ENCODE assay signal across 23 cellular contexts in the genomic region with DNA sequence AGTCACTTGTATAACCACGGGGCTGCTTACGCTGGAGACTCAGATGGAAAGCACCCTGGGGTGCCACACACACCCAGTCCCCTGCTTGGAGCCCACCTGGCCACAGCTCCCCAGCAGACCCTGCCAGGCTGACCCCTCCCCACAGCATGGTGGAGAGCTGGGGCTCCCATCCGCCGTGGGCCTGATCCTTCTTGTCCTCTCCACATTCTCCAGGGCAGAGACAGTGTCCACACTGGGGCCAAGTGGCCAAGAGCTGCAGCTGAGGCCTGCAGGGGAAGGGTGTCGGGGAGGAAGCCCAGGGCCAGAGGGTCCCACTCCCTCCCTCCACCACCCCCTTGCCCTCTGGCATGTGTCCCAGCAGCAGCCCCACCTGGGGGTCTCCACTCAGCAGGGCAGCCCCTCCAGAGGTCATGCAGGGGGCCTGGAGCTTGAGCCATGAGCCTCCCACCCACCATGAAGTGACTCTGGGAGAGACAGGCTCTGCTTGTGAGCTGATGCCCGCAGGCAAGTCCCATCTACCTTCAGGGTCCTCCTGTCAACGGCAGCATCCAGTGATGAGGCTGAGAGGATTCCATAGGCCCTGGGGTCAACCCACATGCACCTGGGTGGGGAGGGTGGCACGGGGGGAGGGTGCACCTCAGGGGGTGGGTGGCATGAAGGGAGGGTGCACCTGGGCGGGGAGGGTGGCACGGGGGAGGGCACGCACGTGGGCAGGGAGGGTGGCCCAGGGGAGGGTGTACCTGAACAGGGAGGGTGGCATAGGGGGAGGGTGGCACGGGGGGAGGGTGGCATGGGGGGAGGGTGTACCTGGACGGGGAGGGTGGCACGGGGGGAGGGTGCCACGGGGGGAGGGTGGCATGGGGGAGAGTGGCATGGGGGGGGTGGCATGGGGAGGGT. TPM values are rescaled to one million over a fixed set of nuclear protein-coding genes. Genes with fewer than 3 reads are reported as not detected.
DNase-seq lines count a peak whose midpoint lies in the region; ATAC-seq, FAIRE-seq and TF ChIP-seq lines count a peak whose summit lies in the region.
"Had no signal": no experiment of that assay in that cellular context is flagged by ENCODE, and none has a peak within 500 bp of the region (broad histone marks: within the 10 kb centered on the region; RNA-seq: fewer than 3 reads in every experiment).

No MANE protein-coding gene starts in this region.

- intact Hi-C loops in HepG2 (cut with micrococcal nuclease; ENCODE audit: unreplicated experiment) (no loop called here), right lobe of liver (cut with DNase I) (loop anchor here (5.0 to 10.0 kb wide), 2 partner anchors 263 to 275 kb away; no protein-coding TSS in a partner anchor)

- WGBS in HepG2 (ENCODE audit: low lambda C conversion rate): 47% methylated on average over 12 of the region's 16 CpGs
- 78% methylated on average over 9 of the region's 16 CpGs for whole genome bisulfite sequencing in right lobe of liver (ENCODE audit: insufficient coverage, low coverage, low lambda C conversion rate, missing lambda C conversion rate)
- no CpG with 5 or more reads among the region's 16 CpGs for WGBS in neuronal stem cell (ENCODE audit: extremely low coverage in 2 of 2, insufficient read length in 2 of 2, insufficient replicate concordance in 1 of 2), 2 donors

- H2AFZ ChIP-seq in HepG2 (ENCODE audit: low read length) (no peak overlapping the region), neuronal stem cell (ENCODE audit: low read length) (no peak overlapping the region)

- no peaks in the 10 kb centered on the region for H4K20me1 ChIP-seq in HepG2 (ENCODE audit: insufficient read depth, low read length)
- H4K20me1 ChIP-seq: BLaER1 treated with 17β-estradiol and CSF1 and Interleukin-3, amounts not matched to agents 10 nM and 100 nM had no signal

- H2AK5ac ChIP-seq in neuronal stem cell (ENCODE audit: low read depth, low read length): peak overlapping the region; percentile 63

- H4K91ac ChIP-seq in neuronal stem cell (ENCODE audit: low read depth, low read length, poor library complexity): no peak overlapping the region

- peak overlapping the region; percentile 73 for H3K23ac ChIP-seq in neuronal stem cell (ENCODE audit: low read depth, low read length, poor library complexity)

- ATAC-seq in HepG2 (peak; percentile 11; the same call in 2 of the 3 replicates), right lobe of liver (no peak), GM18519 (IDR thresholded peaks at IDR 0.05; ENCODE audit: low FRiP score, unreplicated experiment) (no peak)
- ATAC-seq: A549, GM12878, HCT116 had no signal

- POLR2A ChIA-PET in HepG2 (lab: Yijun Ruan, JAX): no interaction called here

- H3K9me3 ChIP-seq in HepG2 (ENCODE audit: low read length): no peaks in the 10 kb centered on the region
- no peaks in the 10 kb centered on the region for H3K9me3 ChIP-seq in right lobe of liver
- H3K9me3 ChIP-seq in neuronal stem cell (replicated peaks in 1 of 2; ENCODE audit: control insufficient read depth in 2 of 2, insufficient read depth in 1 of 2, low read depth in 1 of 2, low read length in 2 of 2): peaks cover 3% of the 10 kb centered on the region in 2 donors
- H3K9me3 ChIP-seq: A549; BE2C; BLaER1 treated with 17β-estradiol and CSF1 and Interleukin-3, amounts not matched to agents 10 nM and 100 nM had no signal

- H3K4me3 ChIP-seq in HepG2 (replicated peaks in 1 of 3; ENCODE audit: insufficient read depth in 1 of 3, low read depth in 2 of 3, low read length in 3 of 3) (no peak overlapping the region), right lobe of liver (no peak overlapping the region), neuronal stem cell (ENCODE audit: low read length in 2 of 2) (no peak overlapping the region)
- H3K4me3 ChIP-seq: A549; BLaER1 treated with 17β-estradiol and CSF1 and Interleukin-3, amounts not matched to agents 10 nM and 100 nM; GM12878 had no signal

- FAIRE-seq in HepG2 (lab: Jason Lieb, UNC) (no peak), HTR-8/SVneo (lab: Jason Lieb, UNC) (no peak)
- FAIRE-seq: A549, D721Med, G401.6, GM12878, GM18507, H1 had no signal

- no peak overlapping the region for H3K4ac ChIP-seq in neuronal stem cell (ENCODE audit: low read length)

- TF ChIP-seq EP300 in HepG2 (IDR thresholded peaks at IDR 0.05; ENCODE audit: low read depth in 2 of 2, low read length in 2 of 2) (no peak), HepG2 (CRISPR knock-in tag; IDR thresholded peaks at IDR 0.05; ENCODE audit: borderline replicate concordance) (no peak)

- H2BK12ac ChIP-seq in neuronal stem cell (ENCODE audit: low read length): peak overlapping the region; percentile 41

- H2BK15ac ChIP-seq in neuronal stem cell (ENCODE audit: low read length): no peak overlapping the region

- H3K4me2 ChIP-seq in HepG2 (ENCODE audit: low read depth, low read length) (no peak overlapping the region), neuronal stem cell (ENCODE audit: insufficient read depth, low read length, poor library complexity, severe bottlenecking) (no peak overlapping the region)
- H3K4me2 ChIP-seq: A549 had no signal

- H3K27me3 ChIP-seq in HepG2 (ENCODE audit: control insufficient read depth in 1 of 2, insufficient read depth in 2 of 2, low read length in 2 of 2): peaks cover 0 to 23% of the 10 kb centered on the region in 2 experiments; a peak in 4 of 5 replicates
- no peaks in the 10 kb centered on the region for H3K27me3 ChIP-seq in right lobe of liver
- H3K27me3 ChIP-seq in neuronal stem cell (ENCODE audit: control insufficient read depth in 3 of 3, insufficient read depth in 3 of 3, low read depth in 1 of 3, low read length in 3 of 3): no peaks in the 10 kb centered on the region
- H3K27me3 ChIP-seq: BLaER1 treated with 17β-estradiol and CSF1 and Interleukin-3, amounts not matched to agents 10 nM and 100 nM had no signal

- TF ChIP-seq POLR2A in HepG2 (IDR thresholded peaks at IDR 0.05; ENCODE audit: insufficient read depth in 1 of 2, low read depth in 2 of 2, low read length in 2 of 2) (no peak), right lobe of liver (IDR thresholded peaks at IDR 0.05) (no peak)

- H2BK5ac ChIP-seq in neuronal stem cell (ENCODE audit: low read length): peak overlapping the region; percentile 46

- no peak overlapping the region for H2BK120ac ChIP-seq in neuronal stem cell (ENCODE audit: low read depth, low read length)

- H3K27ac ChIP-seq in HepG2 (ENCODE audit: extremely low read length, insufficient read depth, low read length) (no peak overlapping the region), right lobe of liver (no peak overlapping the region), neuronal stem cell (replicated peaks; ENCODE audit: low read length) (no peak overlapping the region)
- H3K27ac ChIP-seq: A549 had no signal

- in situ Hi-C loops in HepG2 (cut with HindIII; ENCODE audit: extremely low pct_ligation_motif_present, low pct_unique_long_range_greater_than_20kb): loop anchor here (5.0 kb wide), 1 partner anchor 275 kb away; no protein-coding TSS in a partner anchor

- H3K18ac ChIP-seq in neuronal stem cell (ENCODE audit: low read length): peak overlapping the region; percentile 92

- no peak for DNase-seq in HepG2 (ENCODE audit: low spot score)
- DNase-seq in right lobe of liver: no peak
- peak; percentile 68 for DNase-seq in HuH-7 (ENCODE audit: low spot score)
- DNase-seq in neuronal stem cell (ENCODE audit: low spot score): no peak
- DNase-seq in kidney glomerular epithelial cell (lab: John Stamatoyannopoulos, UW): no peak
- no peak for DNase-seq in HTR-8/SVneo (ENCODE audit: insufficient read length, low spot score)
- DNase-seq: 8988T; ACHN; AML-193; BE2C; CD4-positive, alpha-beta T cell; DMS 273 treated with DMSO at 0.1 percent for 48 hours; DND-41; H7 had no signal

- TF ChIP-seq CTCF in HepG2 (CRISPR knock-in tag; IDR thresholded peaks at IDR 0.05) (no peak), right lobe of liver (IDR thresholded peaks at IDR 0.05) (no peak)

- peak overlapping the region; percentile 71 for H3K14ac ChIP-seq in neuronal stem cell (ENCODE audit: low read length)

- H3K4me1 ChIP-seq in HepG2 (ENCODE audit: insufficient read depth, low read length): peaks cover 10% of the 10 kb centered on the region
- no peaks in the 10 kb centered on the region for H3K4me1 ChIP-seq in right lobe of liver
- H3K4me1 ChIP-seq in neuronal stem cell (ENCODE audit: control insufficient read depth in 2 of 2, insufficient read depth in 1 of 2, low read depth in 1 of 2, low read length in 2 of 2): peaks cover 0 to 2% of the 10 kb centered on the region in 2 donors
- H3K4me1 ChIP-seq: A549, BE2C had no signal

- H3K36me3 ChIP-seq in HepG2 (replicated peaks in 1 of 2; ENCODE audit: control insufficient read depth in 1 of 2, insufficient read depth in 2 of 2, low read length in 2 of 2): no peaks in the 10 kb centered on the region
- no peaks in the 10 kb centered on the region for H3K36me3 ChIP-seq in right lobe of liver
- no peaks in the 10 kb centered on the region for H3K36me3 ChIP-seq in neuronal stem cell (replicated peaks in 1 of 2; ENCODE audit: control insufficient read depth in 2 of 2, insufficient read depth in 2 of 2, low read length in 2 of 2)
- H3K36me3 ChIP-seq: BE2C; BLaER1 treated with 17β-estradiol and CSF1 and Interleukin-3, amounts not matched to agents 10 nM and 100 nM had no signal

- no peak for TF ChIP-seq RAD21 in HepG2 (CRISPR knock-in tag; IDR thresholded peaks at IDR 0.05)

- BruUV-seq in HepG2 (replicated peaks; lab: Mats Ljungman, UMichigan): no TSS peak

- H3K9ac ChIP-seq in HepG2 (ENCODE audit: insufficient read depth, low read depth, low read length) (no peak overlapping the region), neuronal stem cell (ENCODE audit: low read depth, low read length, poor library complexity) (no peak overlapping the region)

- CTCF ChIA-PET in HepG2 (lab: Yijun Ruan, JAX; ENCODE audit: low intra/inter-chr PET ratio, low total read pairs): no interaction called here

- no peaks in the 10 kb centered on the region for H3K79me2 ChIP-seq in HepG2 (ENCODE audit: insufficient read depth, low read length)

- H3K79me1 ChIP-seq in neuronal stem cell (ENCODE audit: low read depth, low read length): no peaks in the 10 kb centered on the region

- H4K8ac ChIP-seq in neuronal stem cell (ENCODE audit: low read depth, low read length): no peak overlapping the region

RNA-seq across cellular contexts. Expression of a gene that starts 56.4 kb away (rescaled TPM):
- total RNA-seq in HepG2 (2016; rRNA removed; fragmentation: Illumina TruSeq; extraction: Trizol) (0.62 and 1.1 TPM in 2 replicates), right lobe of liver (1 to 10 TPM in 2 of 6 experiments, under 1 TPM in 4; 0.56 to 3.5 (median 0.74) TPM)
- total RNA-seq in HepG2 (2016; cell fraction: cytosol; rRNA removed; fragmentation: Illumina TruSeq; extraction: Trizol; ENCODE audit: low read depth): 1.9 TPM in 1 of 2 replicates, not detected in the other
- total RNA-seq in HepG2 (2016; cell fraction: insoluble cytoplasmic fraction; rRNA removed; fragmentation: Illumina TruSeq; extraction: Trizol): 0.22 and 0.56 TPM in 2 replicates
- 0.83 and 1.1 TPM in 2 replicates for total RNA-seq in HepG2 (2016; cell fraction: membrane; rRNA removed; fragmentation: Illumina TruSeq; extraction: Trizol)
- 0.43 and 0.44 TPM in 2 replicates for total RNA-seq in HepG2 (2016; cell fraction: nucleus; rRNA removed; fragmentation: Illumina TruSeq; extraction: Trizol)
- polyA plus RNA-seq in HepG2 (2011; rRNA removed): 0.46 and 0.48 TPM in 2 replicates
- 0.33 and 0.60 TPM in 2 replicates for polyA plus RNA-seq in HepG2 (2011; cell fraction: cytosol; rRNA removed)
- polyA plus RNA-seq in HepG2 (2011; cell fraction: nucleus; rRNA removed): 0.69 and 0.85 TPM in 2 replicates
- 0.20 and 0.35 TPM in 2 replicates for polyA plus RNA-seq in HepG2 (2012)
- polyA plus RNA-seq in HepG2 (2016; cell fraction: cytosol; fragmentation: Illumina TruSeq; extraction: Trizol; ENCODE audit: low read depth): 0.21 and 0.32 TPM in 2 replicates
- polyA plus RNA-seq in HepG2 (2016; cell fraction: insoluble cytoplasmic fraction; fragmentation: Illumina TruSeq; extraction: Trizol; ENCODE audit: low read depth): 0.46 and 0.47 TPM in 2 replicates
- polyA plus RNA-seq in HepG2 (2016; cell fraction: membrane; fragmentation: Illumina TruSeq; extraction: Trizol; ENCODE audit: low read depth): 0.26 and 0.55 TPM in 2 replicates
- polyA plus RNA-seq in HepG2 (2016; cell fraction: nucleus; fragmentation: Illumina TruSeq; extraction: Trizol; ENCODE audit: insufficient read depth, low read depth): 0.53 and 0.70 TPM in 2 replicates
- polyA minus RNA-seq in HepG2 (2011; rRNA and poly(A)+ RNA removed; ENCODE audit: low replicate concordance): 0.62 and 1.6 TPM in 2 replicates
- polyA minus RNA-seq in HepG2 (2011; cell fraction: cytosol; rRNA and poly(A)+ RNA removed): not detected in 2 replicates
- 0.13 and 0.50 TPM in 2 replicates for polyA minus RNA-seq in HepG2 (2011; cell fraction: nucleus; rRNA and poly(A)+ RNA removed)
- 2.0 TPM for polyA plus RNA-seq in neuronal stem cell (2013, experiment 1 of 2)
- polyA plus RNA-seq in neuronal stem cell (2013, experiment 2 of 2): 1.3 TPM
